25 cellular contexts compared by ENCODE assay signal in the genomic region with DNA sequence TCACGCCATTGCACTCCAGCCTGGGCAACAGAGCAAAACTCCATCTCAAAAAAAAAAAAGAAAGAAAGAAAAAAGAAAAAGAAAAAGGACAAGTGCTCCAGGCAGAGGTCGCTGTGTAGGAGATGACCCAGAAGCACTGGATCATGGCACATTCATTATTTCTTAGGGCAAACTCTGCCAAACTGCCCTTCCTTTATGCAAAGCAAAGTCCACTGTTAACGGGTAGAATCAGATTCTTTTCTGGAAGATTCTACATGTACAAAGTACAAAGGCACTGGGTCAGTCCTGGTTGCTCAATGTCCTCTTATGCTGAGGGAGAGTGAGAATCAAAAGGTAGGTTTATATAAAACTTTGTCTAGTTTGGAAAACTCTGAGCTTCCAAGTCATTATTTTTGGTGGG.
A peak's percentile ranks its signal among the peaks of the same experiment; 100 is the strongest.
DNase-seq lines count a peak whose midpoint lies in the region; ATAC-seq, FAIRE-seq and TF ChIP-seq lines count a peak whose summit lies in the region.
"Had no signal": no experiment of that assay in that cellular context is flagged by ENCODE, and none has a peak within 500 bp of the region (broad histone marks: within the 10 kb centered on the region; RNA-seq: fewer than 3 reads in every experiment).

No MANE protein-coding gene starts in this region.

- H3K36me3 ChIP-seq in liver (ENCODE audit: control insufficient read depth in 4 of 4, insufficient read depth in 3 of 4, low read depth in 1 of 4, low read length in 3 of 4): peaks cover 0 to 1% (median 0%) of the 10 kb centered on the region in 4 donors
- H3K36me3 ChIP-seq in HepG2 (replicated peaks in 1 of 2; ENCODE audit: control insufficient read depth in 1 of 2, insufficient read depth in 2 of 2, low read length in 2 of 2): no peaks in the 10 kb centered on the region
- H3K36me3 ChIP-seq: BE2C had no signal

- no peak overlapping the region for H3K4me3 ChIP-seq in liver (ENCODE audit: low read depth in 1 of 3, low read length in 3 of 3)
- no peak overlapping the region for H3K4me3 ChIP-seq in HepG2 (replicated peaks in 1 of 3; ENCODE audit: insufficient read depth in 1 of 3, low read depth in 2 of 3, low read length in 3 of 3)
- H3K4me3 ChIP-seq: A549; BLaER1 treated with 17β-estradiol and CSF1 and Interleukin-3, amounts not matched to agents 10 nM and 100 nM; GM12878; GM23248 had no signal

- no peak for FAIRE-seq in HepG2 (lab: Jason Lieb, UNC)
- FAIRE-seq: A549, G401.6, GM12878, GM19239, H1 had no signal

- no peak for TF ChIP-seq CTCF in liver (IDR thresholded peaks at IDR 0.05; ENCODE audit: low read depth, low read length, missing input control)
- no peak for TF ChIP-seq CTCF in HepG2 (CRISPR knock-in tag; IDR thresholded peaks at IDR 0.05)
- TF ChIP-seq CTCF in CD14-positive monocyte (IDR thresholded peaks at IDR 0.05): no peak

- no TSS peak for BruUV-seq in HepG2 (replicated peaks; lab: Mats Ljungman, UMichigan)

- CTCF ChIA-PET in HepG2 (lab: Yijun Ruan, JAX; ENCODE audit: low intra/inter-chr PET ratio, low total read pairs): no interaction called here

- no peaks in the 10 kb centered on the region for H4K20me1 ChIP-seq in HepG2 (ENCODE audit: insufficient read depth, low read length)

- H3K9me3 ChIP-seq in liver (ENCODE audit: control insufficient read depth in 4 of 4, low read length in 3 of 4) (no peaks in the 10 kb centered on the region), HepG2 (ENCODE audit: low read length) (no peaks in the 10 kb centered on the region)
- H3K9me3 ChIP-seq: A549; BE2C; BLaER1 treated with 17β-estradiol and CSF1 and Interleukin-3, amounts not matched to agents 10 nM and 100 nM had no signal

- TF ChIP-seq POLR2A in HepG2 (IDR thresholded peaks at IDR 0.05; ENCODE audit: insufficient read depth in 1 of 2, low read depth in 2 of 2, low read length in 2 of 2): no peak

- ATAC-seq in HepG2 (no peak), left colon (peak; percentile 15)
- ATAC-seq: A549, GM12878 had no signal

- peaks cover 2 to 7% (median 5%) of the 10 kb centered on the region in 4 donors for H3K4me1 ChIP-seq in liver (ENCODE audit: control insufficient read depth in 4 of 4, insufficient read depth in 4 of 4, low read length in 3 of 4)
- no peaks in the 10 kb centered on the region for H3K4me1 ChIP-seq in HepG2 (ENCODE audit: insufficient read depth, low read length)
- H3K4me1 ChIP-seq: A549, BE2C had no signal

- H3K36me3 Mint-ChIP-seq in CD14-positive monocyte: no peaks in the 10 kb centered on the region
- H3K36me3 Mint-ChIP-seq: CD4-positive, alpha-beta memory T cell had no signal

- no peak overlapping the region for H3K4me2 ChIP-seq in HepG2 (ENCODE audit: low read depth, low read length)
- H3K4me2 ChIP-seq: A549; BLaER1 treated with 17β-estradiol and CSF1 and Interleukin-3, amounts not matched to agents 10 nM and 100 nM had no signal

- H3K27me3 ChIP-seq in liver (ENCODE audit: control insufficient read depth in 4 of 4, insufficient read depth in 4 of 4, low read length in 3 of 4): no peaks in the 10 kb centered on the region
- no peaks in the 10 kb centered on the region for H3K27me3 ChIP-seq in HepG2 (ENCODE audit: control insufficient read depth in 1 of 2, insufficient read depth in 2 of 2, low read length in 2 of 2)
- H3K27me3 ChIP-seq: BE2C; BLaER1 treated with 17β-estradiol and CSF1 and Interleukin-3, amounts not matched to agents 10 nM and 100 nM had no signal

- peaks cover 0 to 7% (median 0%) of the 10 kb centered on the region in 7 donors for H3K9me3 Mint-ChIP-seq in CD14-positive monocyte
- H3K9me3 Mint-ChIP-seq: CD4-positive, alpha-beta memory T cell had no signal

- peaks cover 2 to 12% (median 3%) of the 10 kb centered on the region in 3 donors for H3K27me3 Mint-ChIP-seq in CD14-positive monocyte (ENCODE audit: low read depth in 3 of 3)

- TF ChIP-seq EP300 in HepG2 (IDR thresholded peaks at IDR 0.05; ENCODE audit: low read depth in 2 of 2, low read length in 2 of 2): no peak
- no peak for TF ChIP-seq EP300 in HepG2 (CRISPR knock-in tag; IDR thresholded peaks at IDR 0.05; ENCODE audit: borderline replicate concordance)

- TF ChIP-seq RAD21 in liver (IDR thresholded peaks at IDR 0.05) (peak; percentile 59 to 69), HepG2 (CRISPR knock-in tag; IDR thresholded peaks at IDR 0.05) (no peak)

- H3K4me1 Mint-ChIP-seq in CD14-positive monocyte: no peaks in the 10 kb centered on the region
- H3K4me1 Mint-ChIP-seq: CD4-positive, alpha-beta memory T cell had no signal

- peak overlapping the region; percentile 51 to 68 for H3K27ac ChIP-seq in liver (ENCODE audit: low read depth in 1 of 2, low read length in 2 of 2)
- no peak overlapping the region for H3K27ac ChIP-seq in HepG2 (ENCODE audit: extremely low read length, insufficient read depth, low read length)
- H3K27ac ChIP-seq: 22Rv1; A549; BLaER1 treated with 17β-estradiol and CSF1 and Interleukin-3, amounts not matched to agents 10 nM and 100 nM; GM23248 had no signal

- no peak overlapping the region for H3K27ac Mint-ChIP-seq in CD14-positive monocyte
- H3K27ac Mint-ChIP-seq: CD4-positive, alpha-beta memory T cell had no signal

- in situ Hi-C loops in HepG2 (cut with HindIII; ENCODE audit: extremely low pct_ligation_motif_present, low pct_unique_long_range_greater_than_20kb): no loop called here

- DNase-seq in HepG2 (ENCODE audit: low spot score) (no peak), left colon (no peak), renal cortical epithelial cell (ENCODE audit: low read depth) (peak; percentile 24), NCI-H524 (lab: John Stamatoyannopoulos, UW) (no peak), GF-D8 (lab: John Stamatoyannopoulos, UW) (no peak), CD14-positive monocyte (ENCODE audit: low spot score) (no peak)
- DNase-seq: ACHN; AML-193; BE2C; Calu3; CD4-positive, alpha-beta memory T cell; COR-L47; DMS153; DND-41; GM23248; H7; HCEC 1CT had no signal

- H3K9ac ChIP-seq in liver (ENCODE audit: low read depth in 1 of 2, low read length in 2 of 2) (no peak overlapping the region), HepG2 (ENCODE audit: insufficient read depth, low read depth, low read length) (no peak overlapping the region)
- H3K9ac ChIP-seq: BLaER1 treated with 17β-estradiol and CSF1 and Interleukin-3, amounts not matched to agents 10 nM and 100 nM; GM23248 had no signal

- intact Hi-C loops in HepG2 (cut with micrococcal nuclease; ENCODE audit: unreplicated experiment): no loop called here
- intact Hi-C loops in left colon (cut with DNase I, micrococcal nuclease): no loop called here
- intact Hi-C loops in CD14-positive monocyte (cut with micrococcal nuclease): no loop called here

- no peak overlapping the region for H2AFZ ChIP-seq in HepG2 (ENCODE audit: low read length)
- H2AFZ ChIP-seq: GM23248 had no signal

- WGBS in liver: 57% methylated on average over 3 of the region's 3 CpGs
- 93% methylated on average over 3 of the region's 3 CpGs for WGBS in HepG2 (ENCODE audit: low lambda C conversion rate)

- no peaks in the 10 kb centered on the region for H3K79me2 ChIP-seq in HepG2 (ENCODE audit: insufficient read depth, low read length)

- POLR2A ChIA-PET in HepG2 (lab: Yijun Ruan, JAX): no interaction called here

- no peak overlapping the region for H3K4me3 Mint-ChIP-seq in CD14-positive monocyte
- H3K4me3 Mint-ChIP-seq: CD4-positive, alpha-beta memory T cell had no signal

TF ChIP-seq in liver, 16 proteins besides CTCF, POLR2A, EP300 and RAD21 (continues in another document):
- TF ChIP-seq ZBTB33 (IDR thresholded peaks at IDR 0.05) (peak; percentile 60), TAF1 (conservative IDR thresholded peaks at IDR 0.05) (no peak), JUND (IDR thresholded peaks at IDR 0.05) (peak; percentile 66 to 79), NR2F2 (IDR thresholded peaks at IDR 0.05) (no peak), EGR1 (IDR thresholded peaks at IDR 0.05; ENCODE audit: low read depth in 2 of 2) (no peak), HNF4G (IDR thresholded peaks at IDR 0.05) (peak; percentile 97), FOXA1 (IDR thresholded peaks at IDR 0.05) (no peak), GABPA (IDR thresholded peaks at IDR 0.05 in 1 of 2, conservative IDR thresholded peaks at IDR 0.05 in 1 of 2) (peak in 1 of 2 donors; percentile 43)

TF ChIP-seq in HepG2, 621 proteins besides CTCF, POLR2A, EP300 and RAD21:
- TF ChIP-seq, protein P1, sequence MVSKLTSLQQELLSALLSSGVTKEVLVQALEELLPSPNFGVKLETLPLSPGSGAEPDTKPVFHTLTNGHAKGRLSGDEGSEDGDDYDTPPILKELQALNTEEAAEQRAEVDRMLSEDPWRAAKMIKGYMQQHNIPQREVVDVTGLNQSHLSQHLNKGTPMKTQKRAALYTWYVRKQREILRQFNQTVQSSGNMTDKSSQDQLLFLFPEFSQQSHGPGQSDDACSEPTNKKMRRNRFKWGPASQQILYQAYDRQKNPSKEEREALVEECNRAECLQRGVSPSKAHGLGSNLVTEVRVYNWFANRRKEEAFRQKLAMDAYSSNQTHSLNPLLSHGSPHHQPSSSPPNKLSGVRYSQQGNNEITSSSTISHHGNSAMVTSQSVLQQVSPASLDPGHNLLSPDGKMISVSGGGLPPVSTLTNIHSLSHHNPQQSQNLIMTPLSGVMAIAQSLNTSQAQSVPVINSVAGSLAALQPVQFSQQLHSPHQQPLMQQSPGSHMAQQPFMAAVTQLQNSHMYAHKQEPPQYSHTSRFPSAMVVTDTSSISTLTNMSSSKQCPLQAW (CRISPR knock-in tag; IDR thresholded peaks at IDR 0.05): no peak
- TF ChIP-seq ZNF703 (CRISPR knock-in tag; IDR thresholded peaks at IDR 0.05; ENCODE audit: borderline replicate concordance): no peak
- TF ChIP-seq, protein P2, sequence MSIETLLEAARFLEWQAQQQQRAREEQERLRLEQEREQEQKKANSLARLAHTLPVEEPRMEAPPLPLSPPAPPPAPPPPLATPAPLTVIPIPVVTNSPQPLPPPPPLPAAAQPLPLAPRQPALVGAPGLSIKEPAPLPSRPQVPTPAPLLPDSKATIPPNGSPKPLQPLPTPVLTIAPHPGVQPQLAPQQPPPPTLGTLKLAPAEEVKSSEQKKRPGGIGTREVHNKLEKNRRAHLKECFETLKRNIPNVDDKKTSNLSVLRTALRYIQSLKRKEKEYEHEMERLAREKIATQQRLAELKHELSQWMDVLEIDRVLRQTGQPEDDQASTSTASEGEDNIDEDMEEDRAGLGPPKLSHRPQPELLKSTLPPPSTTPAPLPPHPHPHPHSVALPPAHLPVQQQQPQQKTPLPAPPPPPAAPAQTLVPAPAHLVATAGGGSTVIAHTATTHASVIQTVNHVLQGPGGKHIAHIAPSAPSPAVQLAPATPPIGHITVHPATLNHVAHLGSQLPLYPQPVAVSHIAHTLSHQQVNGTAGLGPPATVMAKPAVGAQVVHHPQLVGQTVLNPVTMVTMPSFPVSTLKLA (IDR thresholded peaks at IDR 0.05): no peak
- TF ChIP-seq ZNF367 (CRISPR knock-in tag; IDR thresholded peaks at IDR 0.05; ENCODE audit: borderline replicate concordance): no peak
- TF ChIP-seq SIN3B (IDR thresholded peaks at IDR 0.05; ENCODE audit: low read length): no peak
- no peak for TF ChIP-seq HNF4A (CRISPR knock-in tag; IDR thresholded peaks at IDR 0.05)
- no peak for TF ChIP-seq KLF9 (CRISPR knock-in tag; IDR thresholded peaks at IDR 0.05; ENCODE audit: low read depth)
- no peak for TF ChIP-seq MAF1 (CRISPR knock-in tag; IDR thresholded peaks at IDR 0.05; ENCODE audit: borderline replicate concordance)
- no peak for TF ChIP-seq ARNT (IDR thresholded peaks at IDR 0.05)
- no peak for TF ChIP-seq TGIF2 (CRISPR knock-in tag; IDR thresholded peaks at IDR 0.05)
- no peak for TF ChIP-seq NBN (conservative IDR thresholded peaks at IDR 0.05)
